In the genomic region with DNA sequence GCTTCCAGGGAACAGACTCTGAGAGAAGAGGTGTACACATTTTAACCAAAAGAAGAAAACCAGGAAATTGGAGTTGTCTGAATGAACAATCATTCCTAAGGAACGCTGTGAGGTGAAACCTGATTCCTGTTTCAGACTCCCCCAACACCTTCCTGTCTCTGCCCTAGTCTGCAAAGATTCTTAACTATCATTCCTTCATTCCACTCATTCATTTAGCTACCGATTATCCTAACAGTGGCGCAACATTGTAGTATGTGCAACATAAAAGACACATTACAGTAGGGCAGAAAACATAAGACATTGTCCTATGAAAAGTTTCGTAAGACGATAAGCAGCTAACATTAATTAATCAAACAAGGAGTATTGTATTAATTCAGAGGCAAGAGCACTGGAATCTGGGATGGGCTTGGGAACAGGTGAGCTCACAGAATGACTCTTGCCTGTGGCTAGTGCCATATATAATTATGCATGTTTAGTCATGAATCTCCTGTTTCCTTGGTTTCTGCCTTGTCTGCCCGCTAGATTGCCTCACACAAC, we compare ENCODE assay signal across 25 cellular contexts. TPM values are rescaled to one million over a fixed set of nuclear protein-coding genes. Genes with fewer than 3 reads are reported as not detected.
DNase-seq lines count a peak whose midpoint lies in the region; ATAC-seq and TF ChIP-seq lines count a peak whose summit lies in the region.
"Had no signal": no experiment of that assay in that cellular context is flagged by ENCODE, and none has a peak within 500 bp of the region (broad histone marks: within the 10 kb centered on the region; RNA-seq: fewer than 3 reads in every experiment).

No MANE protein-coding gene starts in this region.

- TF ChIP-seq EP300 in gastroesophageal sphincter (IDR thresholded peaks at IDR 0.05): no peak

- H3K36me3 Mint-ChIP-seq in MCF 10A (ENCODE audit: insufficient read depth, unreplicated experiment) (no peaks in the 10 kb centered on the region), type B pancreatic cell (no peaks in the 10 kb centered on the region)
- no peaks in the 10 kb centered on the region for H3K36me3 Mint-ChIP-seq in activated CD4-positive, alpha-beta memory T cell treated with anti-CD3 and anti-CD28 coated beads for 36 hours
- H3K36me3 Mint-ChIP-seq: activated naive CD8-positive, alpha-beta T cell; CD8-positive, alpha-beta memory T cell had no signal

- no peak for ATAC-seq in right lobe of liver
- ATAC-seq in GM19455 (IDR thresholded peaks at IDR 0.05; ENCODE audit: unreplicated experiment): no peak
- no peak for ATAC-seq in gastroesophageal sphincter
- ATAC-seq: activated T-cell treated with anti-CD3 and anti-CD28 coated beads, Interleukin-2, amount 50 U/mL, for 72 hours; Right ventricle myocardium inferior had no signal

- H3K27me3 Mint-ChIP-seq in MCF 10A (ENCODE audit: insufficient read depth, unreplicated experiment) (peaks cover under 1% of the 10 kb centered on the region), type B pancreatic cell (peaks cover 3% of the 10 kb centered on the region)
- H3K27me3 Mint-ChIP-seq in activated CD4-positive, alpha-beta memory T cell treated with anti-CD3 and anti-CD28 coated beads for 36 hours: peaks cover 1% of the 10 kb centered on the region

- H3K9me3 Mint-ChIP-seq in MCF 10A (ENCODE audit: unreplicated experiment) (no peaks in the 10 kb centered on the region), type B pancreatic cell (no peaks in the 10 kb centered on the region)
- H3K9me3 Mint-ChIP-seq in activated CD4-positive, alpha-beta memory T cell treated with anti-CD3 and anti-CD28 coated beads for 36 hours: no peaks in the 10 kb centered on the region
- H3K9me3 Mint-ChIP-seq: activated T-cell treated with anti-CD3 and anti-CD28 coated beads, Interleukin-2, amount 50 U/mL, for 72 hours; neural crest cell had no signal

- intact Hi-C loops in MCF 10A (cut with micrococcal nuclease): no loop called here
- intact Hi-C loops in breast epithelium (cut with DNase I; ENCODE audit: low total_unique reads): no loop called here
- intact Hi-C loops in right lobe of liver (cut with DNase I): no loop called here
- intact Hi-C loops in activated CD4-positive, alpha-beta memory T cell treated with anti-CD3 and anti-CD28 coated beads for 36 hours (cut with micrococcal nuclease): no loop called here

- H3K9me3 ChIP-seq in breast epithelium (no peaks in the 10 kb centered on the region), right lobe of liver (no peaks in the 10 kb centered on the region), gastroesophageal sphincter (no peaks in the 10 kb centered on the region)
- H3K9me3 ChIP-seq: colonic mucosa had no signal

- H3K4me1 ChIP-seq in breast epithelium (no peaks in the 10 kb centered on the region), right lobe of liver (peaks cover 0 to 35% (median 13%) of the 10 kb centered on the region in 4 donors), gastroesophageal sphincter (peaks cover 0 to 4% (median 0%) of the 10 kb centered on the region in 3 donors)
- H3K4me1 ChIP-seq: colonic mucosa had no signal

- H3K27ac ChIP-seq in breast epithelium (no peak overlapping the region), right lobe of liver (peak overlapping the region in 2 of 3 donors; percentile 63 to 84), gastroesophageal sphincter (no peak overlapping the region)
- H3K27ac ChIP-seq: 22Rv1, colonic mucosa had no signal

- WGBS in right lobe of liver (ENCODE audit: insufficient coverage, low coverage, low lambda C conversion rate, missing lambda C conversion rate): 77% methylated on average over 5 of the region's 6 CpGs
- 76 to 77% methylated on average over 5 to 6 of the region's 6 CpGs for WGBS in gastroesophageal sphincter (ENCODE audit: low coverage in 1 of 2), 2 donors

- POLR2A ChIA-PET in MCF 10A (lab: Yijun Ruan, JAX): interaction anchor here (0.7 to 2.2 kb wide), 7 partner anchors 10 to 464 kb away, joined by 3 to 8 read pairs (median 3); no protein-coding TSS in a partner anchor
- POLR2A ChIA-PET in activated CD4-positive, alpha-beta memory T cell treated with anti-CD3 and anti-CD28 coated beads for 36 hours (lab: Charles Lee): no interaction called here

- H3K27me3 ChIP-seq in breast epithelium (no peaks in the 10 kb centered on the region), right lobe of liver (no peaks in the 10 kb centered on the region), gastroesophageal sphincter (no peaks in the 10 kb centered on the region)
- H3K27me3 ChIP-seq: colonic mucosa had no signal

- CTCF ChIA-PET in MCF 10A (lab: Yijun Ruan, JAX): interaction anchor here (0.6 to 2.9 kb wide), 13 partner anchors 22 to 465 kb away, joined by 3 to 16 read pairs (median 3); partner anchors contain the start of genes ADH7 and METAP1
- CTCF ChIA-PET in activated CD4-positive, alpha-beta memory T cell treated with anti-CD3 and anti-CD28 coated beads for 36 hours (lab: Charles Lee): no interaction called here

- H3K4me1 Mint-ChIP-seq in MCF 10A (ENCODE audit: insufficient read depth, unreplicated experiment) (peaks cover 11% of the 10 kb centered on the region), type B pancreatic cell (ENCODE audit: unreplicated experiment) (peaks cover 4% of the 10 kb centered on the region)
- H3K4me1 Mint-ChIP-seq in activated CD4-positive, alpha-beta memory T cell treated with anti-CD3 and anti-CD28 coated beads for 36 hours (ENCODE audit: low read depth): no peaks in the 10 kb centered on the region
- H3K4me1 Mint-ChIP-seq: CD8-positive, alpha-beta memory T cell had no signal

- no TSS peak for BruUV-seq in MCF 10A (replicated peaks; lab: Mats Ljungman, UMichigan)

- H3K4me3 ChIP-seq in breast epithelium (no peak overlapping the region), epithelial cell of proximal tubule (ENCODE audit: low read depth, low read length) (no peak overlapping the region), right lobe of liver (no peak overlapping the region), gastroesophageal sphincter (no peak overlapping the region)
- H3K4me3 ChIP-seq: colonic mucosa had no signal

- TF ChIP-seq POLR2A in breast epithelium (IDR thresholded peaks at IDR 0.05): no peak
- no peak for TF ChIP-seq POLR2A in right lobe of liver (IDR thresholded peaks at IDR 0.05)
- TF ChIP-seq POLR2A in gastroesophageal sphincter (IDR thresholded peaks at IDR 0.05): no peak

- H3K27ac Mint-ChIP-seq in MCF 10A (ENCODE audit: low read depth, unreplicated experiment) (no peak overlapping the region), type B pancreatic cell (peak overlapping the region; percentile 46)
- H3K27ac Mint-ChIP-seq in activated CD4-positive, alpha-beta memory T cell treated with anti-CD3 and anti-CD28 coated beads for 36 hours: no peak overlapping the region
- H3K27ac Mint-ChIP-seq: activated naive CD8-positive, alpha-beta T cell; activated T-cell treated with anti-CD3 and anti-CD28 coated beads, Interleukin-2, amount 50 U/mL, for 72 hours; CD8-positive, alpha-beta memory T cell had no signal

- no peaks in the 10 kb centered on the region for H3K36me3 ChIP-seq in breast epithelium
- no peaks in the 10 kb centered on the region for H3K36me3 ChIP-seq in right lobe of liver
- no peaks in the 10 kb centered on the region for H3K36me3 ChIP-seq in gastroesophageal sphincter
- H3K36me3 ChIP-seq: colonic mucosa had no signal

- DNase-seq in MCF 10A (ENCODE audit: unreplicated experiment) (peak; percentile 45), breast epithelium (ENCODE audit: low spot score in 2 of 2) (no peak), epithelial cell of proximal tubule (ENCODE audit: low read depth) (peak; percentile 58), right lobe of liver (no peak), type B pancreatic cell (ENCODE audit: extremely low spot score, unreplicated experiment) (no peak)
- no peak for DNase-seq in activated CD4-positive, alpha-beta memory T cell treated with anti-CD3 and anti-CD28 coated beads for 36 hours
- DNase-seq: activated CD4-positive, CD25-positive, alpha-beta regulatory T cell treated with anti-CD3 and anti-CD28 coated beads, Interleukin-2, amount 50 U/mL, for 72 hours; activated T-cell treated with anti-CD3 and anti-CD28 coated beads, Interleukin-2, amount 50 U/mL, for 72 hours; AML-193; CD8-positive, alpha-beta memory T cell; colonic mucosa; DMS79 treated with DMSO at 0.1 percent for 48 hours; kidney; NCI-H146; NCI-H2171 treated with DMSO at 0.1 percent for 48 hours; T1000 had no signal

- TF ChIP-seq CTCF in MCF 10A (IDR thresholded peaks at IDR 0.05; ENCODE audit: unreplicated experiment): no peak
- TF ChIP-seq CTCF in breast epithelium (IDR thresholded peaks at IDR 0.05): no peak
- TF ChIP-seq CTCF in epithelial cell of proximal tubule (conservative IDR thresholded peaks at IDR 0.05; ENCODE audit: low read depth, low read length): no peak
- no peak for TF ChIP-seq CTCF in right lobe of liver (IDR thresholded peaks at IDR 0.05)
- TF ChIP-seq CTCF in type B pancreatic cell (conservative IDR thresholded peaks at IDR 0.05): no peak
- no peak for TF ChIP-seq CTCF in gastroesophageal sphincter (IDR thresholded peaks at IDR 0.05)

- H3K4me3 Mint-ChIP-seq in MCF 10A (ENCODE audit: unreplicated experiment): no peak overlapping the region
- H3K4me3 Mint-ChIP-seq in type B pancreatic cell: no peak overlapping the region
- no peak overlapping the region for H3K4me3 Mint-ChIP-seq in activated CD4-positive, alpha-beta memory T cell treated with anti-CD3 and anti-CD28 coated beads for 36 hours
- H3K4me3 Mint-ChIP-seq: activated naive CD8-positive, alpha-beta T cell; activated T-cell treated with anti-CD3 and anti-CD28 coated beads, Interleukin-2, amount 50 U/mL, for 72 hours; CD8-positive, alpha-beta memory T cell; neural crest cell had no signal

RNA-seq across cellular contexts. Expression of gene ADH7, which starts 23.8 kb away (rescaled TPM):
- total RNA-seq in MCF 10A (2022) (not detected in 2 replicates), breast epithelium (not detected), epithelial cell of proximal tubule (not detected in 2 replicates), right lobe of liver (under 1 TPM in 1 of 6 experiments, not detected in 5; 0.42 TPM), type B pancreatic cell (ENCODE audit: low replicate concordance) (0.17 and 0.83 TPM in 2 replicates), gastroesophageal sphincter (1 to 10 TPM in 2 of 4 donors, under 1 TPM in 1, not detected in 1; 0.13 to 9.9 (median 1.2) TPM)
- not detected for total RNA-seq in activated CD4-positive, alpha-beta memory T cell treated with anti-CD3 and anti-CD28 coated beads for 36 hours
- total RNA-seq: activated CD8-positive, alpha-beta memory T cell treated with anti-CD3 and anti-CD28 coated beads for 36 hours; activated T-cell treated with anti-CD3 and anti-CD28 coated beads, Interleukin-2, amount 50 U/mL, for 72 hours; CD8-positive, alpha-beta memory T cell; colonic mucosa; kidney; M059J; neural crest cell; Right ventricle myocardium inferior; urinary bladder had no signal

RNA-seq across cellular contexts. Expression of gene C4orf17, which starts 51.8 kb away (rescaled TPM):
- total RNA-seq in MCF 10A (2022): not detected in 2 replicates
- not detected for total RNA-seq in breast epithelium
- not detected in 2 replicates for total RNA-seq in epithelial cell of proximal tubule
- total RNA-seq in right lobe of liver: not detected
- total RNA-seq in type B pancreatic cell (ENCODE audit: low replicate concordance): not detected in 2 replicates
- total RNA-seq in gastroesophageal sphincter: not detected
- total RNA-seq in activated CD4-positive, alpha-beta memory T cell treated with anti-CD3 and anti-CD28 coated beads for 36 hours: not detected
- total RNA-seq: activated CD8-positive, alpha-beta memory T cell treated with anti-CD3 and anti-CD28 coated beads for 36 hours; CD8-positive, alpha-beta memory T cell; colonic mucosa; kidney; M059J; neural crest cell; Right ventricle myocardium inferior; urinary bladder had no signal

Comparison
In these comparisons a context has a peak if more than half of its experiments do, and no peak if none do; other contexts are left out.
1. DNase-seq: peak in MCF 10A (single experiment) and epithelial cell of proximal tubule (single experiment); none in breast epithelium (0 of 2), right lobe of liver (0 of 3), type B pancreatic cell (single experiment) and activated CD4-positive, alpha-beta memory T cell treated with anti-CD3 and anti-CD28 coated beads for 36 hours (single experiment).
2. H3K27ac ChIP-seq: peak in right lobe of liver (2 of 3); none in breast epithelium (0 of 2) and gastroesophageal sphincter (0 of 4).